In genomic region chr11:104222464-104222863, GRCh38 we compare ENCODE assay signal across 23 cellular contexts. TPM values are rescaled to one million over a fixed set of nuclear protein-coding genes. Genes with fewer than 3 reads are reported as not detected.
A peak's percentile ranks its signal among the peaks of the same experiment; 100 is the strongest.
DNase-seq lines count a peak whose midpoint lies in the region; ATAC-seq, FAIRE-seq and TF ChIP-seq lines count a peak whose summit lies in the region.
"Had no signal": no experiment of that assay in that cellular context is flagged by ENCODE, and none has a peak within 500 bp of the region (broad histone marks: within the 10 kb centered on the region; RNA-seq: fewer than 3 reads in every experiment).

No MANE protein-coding gene starts in this region.

- H2AFZ ChIP-seq in HCT116 (ENCODE audit: low read depth, low read length, poor library complexity, severe bottlenecking) (no peak overlapping the region), OCI-LY7 (ENCODE audit: low read length) (no peak overlapping the region)
- H2AFZ ChIP-seq: GM23338, PC-9 had no signal

- no peaks in the 10 kb centered on the region for H3K9me3 ChIP-seq in HCT116 (ENCODE audit: control insufficient read depth in 1 of 2, insufficient read depth in 1 of 2, low read depth in 1 of 2, low read length in 2 of 2)
- H3K9me3 ChIP-seq in OCI-LY7 (ENCODE audit: low read length): no peaks in the 10 kb centered on the region

- TF ChIP-seq POLR2A in HCT116 (IDR thresholded peaks at IDR 0.05; ENCODE audit: borderline replicate concordance, extremely low read depth, insufficient read depth, insufficient read length): no peak

- H3K9me2 ChIP-seq in HCT116 (ENCODE audit: insufficient read depth): no peaks in the 10 kb centered on the region
- no peaks in the 10 kb centered on the region for H3K9me2 ChIP-seq in OCI-LY7 (ENCODE audit: insufficient read depth, low read length)

- no peaks in the 10 kb centered on the region for H3K36me3 ChIP-seq in HCT116 (ENCODE audit: control insufficient read depth in 1 of 2, insufficient read depth in 2 of 2, low read length in 2 of 2)
- no peaks in the 10 kb centered on the region for H3K36me3 ChIP-seq in OCI-LY7 (ENCODE audit: insufficient read depth, low read length)

- no peak overlapping the region for H3K27ac ChIP-seq in HCT116 (ENCODE audit: low read depth, low read length)
- no peak overlapping the region for H3K27ac ChIP-seq in OCI-LY7 (ENCODE audit: low read depth, low read length, poor library complexity, severe bottlenecking)
- H3K27ac ChIP-seq: PC-9, SK-N-MC had no signal

- H3K27ac Mint-ChIP-seq in immature natural killer cell: peak overlapping the region in 1 of 6 donors; percentile 5
- H3K27ac Mint-ChIP-seq: B cell; CD4-positive, CD25-positive, alpha-beta regulatory T cell; GM23338 had no signal

- POLR2A ChIA-PET in HCT116 (lab: Charles Lee): no interaction called here
- POLR2A ChIA-PET in OCI-LY7 (lab: Charles Lee): interaction anchor here (0.6 kb wide), 1 partner anchor 59 kb away, joined by 3 read pairs; no protein-coding TSS in a partner anchor

- intact Hi-C loops in HCT116 (cut with micrococcal nuclease) (loop anchor here (5.0 kb wide), 1 partner anchor 1465 kb away; no protein-coding TSS in a partner anchor), OCI-LY7 (cut with micrococcal nuclease; ENCODE audit: unreplicated experiment) (no loop called here)

- BruUV-seq in HCT116 (replicated peaks; lab: Mats Ljungman, UMichigan) (no TSS peak), OCI-LY7 (replicated peaks; lab: Mats Ljungman, UMichigan) (no TSS peak)

- H3K27me3 Mint-ChIP-seq in immature natural killer cell (ENCODE audit: low read depth in 3 of 3): peaks cover 0 to 2% (median 0%) of the 10 kb centered on the region in 3 donors
- H3K27me3 Mint-ChIP-seq: CD4-positive, CD25-positive, alpha-beta regulatory T cell had no signal

- H3K4me1 ChIP-seq in HCT116 (ENCODE audit: control insufficient read depth in 1 of 2, insufficient read depth in 2 of 2, low read length in 2 of 2) (no peaks in the 10 kb centered on the region), OCI-LY7 (ENCODE audit: insufficient read depth, low read length, poor library complexity, severe bottlenecking) (no peaks in the 10 kb centered on the region)

- H3K4me3 ChIP-seq in HCT116 (replicated peaks in 1 of 2; ENCODE audit: low read depth in 1 of 2, low read length in 2 of 2) (no peak overlapping the region), OCI-LY7 (ENCODE audit: low read depth, low read length, poor library complexity, severe bottlenecking) (no peak overlapping the region)
- H3K4me3 ChIP-seq: GM23338, PC-9, SK-N-MC had no signal

- H3K4me2 ChIP-seq in HCT116 (ENCODE audit: low read length): no peak overlapping the region
- no peak overlapping the region for H3K4me2 ChIP-seq in OCI-LY7 (ENCODE audit: low read length)
- H3K4me2 ChIP-seq: GM23338, PC-9 had no signal

- 0 out of 2 replicates have a peak, but pooled peaks have one; percentile 12 for TF ChIP-seq RAD21 in HCT116 (IDR thresholded peaks at IDR 0.05; ENCODE audit: low read depth)

- peaks cover 0 to under 1% (median 0%) of the 10 kb centered on the region in 3 donors for H3K36me3 Mint-ChIP-seq in immature natural killer cell
- H3K36me3 Mint-ChIP-seq: CD4-positive, CD25-positive, alpha-beta regulatory T cell had no signal

- H4K20me1 ChIP-seq in HCT116 (ENCODE audit: insufficient read depth) (no peaks in the 10 kb centered on the region), OCI-LY7 (ENCODE audit: insufficient read depth, low read length) (no peaks in the 10 kb centered on the region)

- no peak overlapping the region for H3K4me3 Mint-ChIP-seq in immature natural killer cell
- H3K4me3 Mint-ChIP-seq: B cell; CD4-positive, CD25-positive, alpha-beta regulatory T cell; GM23338 had no signal

- H3K27me3 ChIP-seq in HCT116 (ENCODE audit: insufficient read depth, low read length): no peaks in the 10 kb centered on the region

- DNase-seq in HCT116 (ENCODE audit: low read depth, low spot score) (no peak), HTR-8/SVneo (ENCODE audit: insufficient read length, low spot score) (no peak), OCI-LY7 (ENCODE audit: low spot score) (peak; percentile 1), immature natural killer cell (peak; percentile 21 to 38 (median 24)), NCI-H1417 (lab: John Stamatoyannopoulos, UW) (no peak), DMS79 treated with DMSO at 0.1 percent for 48 hours (lab: John Stamatoyannopoulos, UW) (no peak), cerebellar cortex (ENCODE audit: low spot score) (no peak)
- DNase-seq: Calu3; CD4-positive, CD25-positive, alpha-beta regulatory T cell; GF-D8; IMR-90; Kasumi-1; NCI-H1436 treated with DMSO at 0.1 percent for 48 hours; NCI-H2029 treated with DMSO at 0.1 percent for 48 hours; NCI-H2171 treated with DMSO at 0.1 percent for 48 hours; NCI-H510A treated with DMSO at 0.1 percent for 48 hours; PC-9; T-helper 1 cell; T1000 had no signal

- peaks cover 14 to 44% of the 10 kb centered on the region in 2 donors for H3K4me1 Mint-ChIP-seq in immature natural killer cell
- H3K4me1 Mint-ChIP-seq: CD4-positive, CD25-positive, alpha-beta regulatory T cell; GM23338 had no signal

- peak; percentile 66 for FAIRE-seq in HTR-8/SVneo (lab: Jason Lieb, UNC)

- ATAC-seq in HCT116: no peak
- ATAC-seq: GM23338 had no signal

- CTCF ChIA-PET in HCT116 (lab: Charles Lee) (no interaction called here), OCI-LY7 (lab: Charles Lee; ENCODE audit: unreplicated experiment) (no interaction called here)

- RAD21 ChIA-PET in HCT116 (lab: Charles Lee; ENCODE audit: low non-redundant PET in 1 of 2, low total read pairs in 2 of 2, uncharacterized antibody in 2 of 2, unreplicated experiment in 2 of 2): no interaction called here

- H3K79me2 ChIP-seq in HCT116 (ENCODE audit: insufficient read depth, low read length): no peaks in the 10 kb centered on the region
- no peaks in the 10 kb centered on the region for H3K79me2 ChIP-seq in OCI-LY7 (ENCODE audit: insufficient read depth, low read depth, low read length)

- peaks cover 0 to 7% (median 0%) of the 10 kb centered on the region in 6 donors for H3K9me3 Mint-ChIP-seq in immature natural killer cell
- H3K9me3 Mint-ChIP-seq: GM23338 had no signal

- no peak for TF ChIP-seq CTCF in HCT116 (IDR thresholded peaks at IDR 0.05 in 2 of 3, conservative IDR thresholded peaks at IDR 0.05 in 1 of 3; ENCODE audit: borderline replicate concordance in 1 of 3, insufficient read depth in 1 of 3, low read depth in 2 of 3, low read length in 2 of 3)
- 0 out of 2 replicates have a peak, but pooled peaks have one; percentile 24 for TF ChIP-seq CTCF in OCI-LY7 (conservative IDR thresholded peaks at IDR 0.05; ENCODE audit: low read length)

- H3K9ac ChIP-seq in HCT116 (ENCODE audit: low read length): no peak overlapping the region

TF ChIP-seq in HCT116, 20 proteins besides CTCF, POLR2A, EP300 and RAD21 (continues in another document):
- TF ChIP-seq JUND (IDR thresholded peaks at IDR 0.05): no peak
- no peak for TF ChIP-seq EGR1 (IDR thresholded peaks at IDR 0.05; ENCODE audit: low read depth)
- TF ChIP-seq ZFX (IDR thresholded peaks at IDR 0.05): no peak
- TF ChIP-seq, protein P1, sequence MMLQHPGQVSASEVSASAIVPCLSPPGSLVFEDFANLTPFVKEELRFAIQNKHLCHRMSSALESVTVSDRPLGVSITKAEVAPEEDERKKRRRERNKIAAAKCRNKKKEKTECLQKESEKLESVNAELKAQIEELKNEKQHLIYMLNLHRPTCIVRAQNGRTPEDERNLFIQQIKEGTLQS (IDR thresholded peaks at IDR 0.05): no peak
- no peak for TF ChIP-seq ZNF274 (IDR thresholded peaks at IDR 0.05; ENCODE audit: low read depth, low read length)
- no peak for TF ChIP-seq REST (IDR thresholded peaks at IDR 0.05; ENCODE audit: low read depth)
- no peak for TF ChIP-seq SIN3A (IDR thresholded peaks at IDR 0.05; ENCODE audit: low read depth)
- TF ChIP-seq, protein P2, sequence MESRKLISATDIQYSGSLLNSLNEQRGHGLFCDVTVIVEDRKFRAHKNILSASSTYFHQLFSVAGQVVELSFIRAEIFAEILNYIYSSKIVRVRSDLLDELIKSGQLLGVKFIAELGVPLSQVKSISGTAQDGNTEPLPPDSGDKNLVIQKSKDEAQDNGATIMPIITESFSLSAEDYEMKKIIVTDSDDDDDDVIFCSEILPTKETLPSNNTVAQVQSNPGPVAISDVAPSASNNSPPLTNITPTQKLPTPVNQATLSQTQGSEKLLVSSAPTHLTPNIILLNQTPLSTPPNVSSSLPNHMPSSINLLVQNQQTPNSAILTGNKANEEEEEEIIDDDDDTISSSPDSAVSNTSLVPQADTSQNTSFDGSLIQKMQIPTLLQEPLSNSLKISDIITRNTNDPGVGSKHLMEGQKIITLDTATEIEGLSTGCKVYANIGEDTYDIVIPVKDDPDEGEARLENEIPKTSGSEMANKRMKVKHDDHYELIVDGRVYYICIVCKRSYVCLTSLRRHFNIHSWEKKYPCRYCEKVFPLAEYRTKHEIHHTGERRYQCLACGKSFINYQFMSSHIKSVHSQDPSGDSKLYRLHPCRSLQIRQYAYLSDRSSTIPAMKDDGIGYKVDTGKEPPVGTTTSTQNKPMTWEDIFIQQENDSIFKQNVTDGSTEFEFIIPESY (IDR thresholded peaks at IDR 0.05; ENCODE audit: extremely low read depth, insufficient replicate concordance, low read length): no peak

RNA-seq across cellular contexts. Expression of gene PDGFD, which starts 58.5 kb away (rescaled TPM):
- 0.34 TPM for total RNA-seq in HCT116 (2021; ENCODE audit: unreplicated experiment)
- not detected in 2 replicates for polyA plus RNA-seq in HCT116 (2012)
- 0.98 and 1.0 TPM in 2 replicates for total RNA-seq in OCI-LY7 (2014; rRNA removed; shearing (Covaris generic))
- total RNA-seq in OCI-LY7 (2022): 6.0 and 8.8 TPM in 2 replicates
- polyA plus RNA-seq in immature natural killer cell: 10 to 100 TPM; 58.2 to 88.0 (median 70.8) TPM
- total RNA-seq: CD4-positive, CD25-positive, alpha-beta regulatory T cell; Daoy had no signal

Comparison
In these comparisons a context has a peak if more than half of its experiments do, and no peak if none do; other contexts are left out.
1. DNase-seq: peak in OCI-LY7 (single experiment) and immature natural killer cell (3 of 3); none in HCT116 (single experiment), HTR-8/SVneo (single experiment), NCI-H1417 (0 of 3), DMS79 treated with DMSO at 0.1 percent for 48 hours (single experiment) and cerebellar cortex (single experiment).